In genomic region chr19:539429-540030, GRCh38 we compare ENCODE assay signal across 1 cellular context.
TF ChIP-seq lines count a peak whose summit lies in the region.

No MANE protein-coding gene starts in this region.

TF ChIP-seq in GM12878, 131 proteins besides CTCF, POLR2A, EP300 and RAD21:
- TF ChIP-seq MAX (IDR thresholded peaks at IDR 0.05; ENCODE audit: low read depth, low read length) (no peak), ZZZ3 (IDR thresholded peaks at IDR 0.05; ENCODE audit: control insufficient read depth, insufficient read length, low read depth) (no peak)
